25 cellular contexts compared by ENCODE assay signal in genomic region chr6:28858963-28859362, GRCh38.
"Had no signal": no experiment of that assay in that cellular context is flagged by ENCODE, and none has a peak within 500 bp of the region (broad histone marks: within the 10 kb centered on the region; RNA-seq: fewer than 3 reads in every experiment).

No MANE protein-coding gene starts in this region.

- DNase-seq: naive thymus-derived CD8-positive, alpha-beta T cell; nephron progenitor cell; nucleus accumbens; pancreas; right cardiac atrium; right lobe of liver; sigmoid colon; small intestine; stimulated activated CD4-positive, alpha-beta T cell treated with anti-CD3 and anti-CD28 coated beads, Interleukin-15, amount 100 ng/mL, for 24 hours; stimulated activated CD4-positive, alpha-beta T cell treated with anti-CD3 and anti-CD28 coated beads, Interleukin-2, amount 100 ng/mL, for 24 hours; stimulated activated CD4-positive, alpha-beta T cell treated with anti-CD3 and anti-CD28 coated beads, Interleukin-2, amount 100 ng/mL, for 48 hours; stimulated activated CD4-positive, alpha-beta T cell treated with anti-CD3 and anti-CD28 coated beads, Interleukin-4, amount 100 ng/mL, for 24 hours; stimulated activated naive B cell treated with anti-CD40 and anti-IgM and Interleukin-4, amounts not matched to agents 10 μg/mL and 1 μg/mL and 100 μg/mL, for 72 hours; stimulated activated naive CD4-positive, alpha-beta T cell treated with Interleukin-2 at 50 U/mL for 16 hours; stomach; thyroid gland; trophoblast cell; upper lobe of right lung; uterus had no signal

- FAIRE-seq: pancreas, small intestine had no signal

- H3K27me3 ChIP-seq: pancreas, right lobe of liver, sigmoid colon, thyroid gland, tibial nerve, upper lobe of right lung, uterus had no signal

- H3K36me3 ChIP-seq: neutrophil, pancreas, prostate gland, right lobe of liver, sigmoid colon, stomach, thoracic aorta, thyroid gland, tibial nerve, upper lobe of right lung, uterus had no signal

- H3K4me1 ChIP-seq: prostate gland, thyroid gland had no signal

- H3K4me3 ChIP-seq: pancreas, prostate gland, right lobe of liver, sigmoid colon, stomach, thoracic aorta, thyroid gland, tibial nerve, upper lobe of right lung, uterus had no signal

- H3K27ac ChIP-seq: neutrophil, pancreas, prostate gland, right lobe of liver, sigmoid colon, stomach, thoracic aorta, thyroid gland, tibial nerve, upper lobe of right lung, uterus had no signal

- H3K9me3 ChIP-seq: neutrophil, pancreas, prostate gland, right lobe of liver, thyroid gland, upper lobe of right lung, uterus had no signal

- ATAC-seq: naive thymus-derived CD8-positive, alpha-beta T cell; natural killer cell treated with Interleukin-12 subunit alpha and Interleukin-12 subunit beta and Interleukin-15 and Interleukin-18, amount 100 ng/mL, for 72 hours; pancreas; right cardiac atrium; right lobe of liver; stimulated activated effector memory CD8-positive, alpha-beta T cell treated with anti-CD3 and anti-CD28 coated beads, Interleukin-12 subunit alpha, Interleukin-12 subunit beta, amount 100 ng/mL, for 72 hours; stimulated activated naive B cell treated with anti-CD40 and anti-IgM and Interleukin-4, amounts not matched to agents 10 μg/mL and 1 μg/mL and 100 μg/mL, for 72 hours; upper lobe of right lung had no signal
